In the genomic region with DNA sequence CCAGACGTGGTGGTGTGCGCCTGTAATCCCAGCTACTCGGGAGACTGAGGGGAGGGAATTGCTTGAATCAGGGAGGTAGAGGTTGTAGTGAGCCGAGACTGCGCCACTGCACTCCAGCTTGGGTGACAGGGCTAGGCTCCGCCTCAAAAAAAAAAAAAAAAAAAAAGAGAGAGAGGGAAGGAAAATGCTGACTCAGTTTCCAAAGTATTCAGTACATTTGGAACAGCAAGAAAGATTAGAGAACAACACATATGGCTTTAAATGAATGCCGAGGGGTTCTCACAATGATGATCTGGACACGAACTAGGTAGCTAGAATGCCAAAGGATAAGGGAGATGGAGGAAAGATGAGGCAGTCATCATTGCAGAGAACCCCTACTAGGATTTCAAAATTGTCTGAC, we compare ENCODE assay signal across 19 cellular contexts.
DNase-seq lines count a peak whose midpoint lies in the region; ATAC-seq, FAIRE-seq and TF ChIP-seq lines count a peak whose summit lies in the region.
"Had no signal": no experiment of that assay in that cellular context is flagged by ENCODE, and none has a peak within 500 bp of the region (broad histone marks: within the 10 kb centered on the region; RNA-seq: fewer than 3 reads in every experiment).

No MANE protein-coding gene starts in this region.

- CTCF ChIA-PET in HCT116 (lab: Charles Lee) = interaction anchor here (1.0 to 3.4 kb wide), 4 partner anchors 14 to 243 kb away, joined by 3 to 41 read pairs (median 10); no protein-coding TSS in a partner anchor

- ATAC-seq in HCT116 (no peak), GM21528 (IDR thresholded peaks at IDR 0.05; ENCODE audit: low FRiP score, unreplicated experiment) (no peak), HG03095 (IDR thresholded peaks at IDR 0.05; ENCODE audit: unreplicated experiment) (no peak)
- ATAC-seq: CD8-positive, alpha-beta T cell; GM23338 had no signal

- RAD21 ChIA-PET in HCT116 (lab: Charles Lee; ENCODE audit: low non-redundant PET in 1 of 2, low total read pairs in 2 of 2, uncharacterized antibody in 2 of 2, unreplicated experiment in 2 of 2) = no interaction called here

- H3K27ac ChIP-seq in HCT116 (ENCODE audit: low read depth, low read length) = no peak overlapping the region
- H3K27ac ChIP-seq in astrocyte (ENCODE audit: low read depth, low read length) = no peak overlapping the region
- H3K27ac ChIP-seq: BLaER1, C4-2B had no signal

- no peak overlapping the region for H3K4me2 ChIP-seq in HCT116 (ENCODE audit: low read length)
- no peak overlapping the region for H3K4me2 ChIP-seq in astrocyte (ENCODE audit: low read length)
- H3K4me2 ChIP-seq: BLaER1, GM23338 had no signal

- H3K27me3 ChIP-seq in HCT116 (ENCODE audit: insufficient read depth, low read length) (no peaks in the 10 kb centered on the region), astrocyte (ENCODE audit: insufficient read depth, low read length) (no peaks in the 10 kb centered on the region)
- H3K27me3 ChIP-seq: BLaER1 had no signal

- TF ChIP-seq RAD21 in HCT116 (IDR thresholded peaks at IDR 0.05; ENCODE audit: low read depth) = no peak

- no peaks in the 10 kb centered on the region for H3K9me3 ChIP-seq in HCT116 (ENCODE audit: control insufficient read depth in 1 of 2, insufficient read depth in 1 of 2, low read depth in 1 of 2, low read length in 2 of 2)
- no peaks in the 10 kb centered on the region for H3K9me3 ChIP-seq in astrocyte (ENCODE audit: insufficient read depth, low read depth, low read length)
- H3K9me3 ChIP-seq: BLaER1, Caco-2 had no signal

- TF ChIP-seq CTCF in HCT116 (IDR thresholded peaks at IDR 0.05 in 2 of 3, conservative IDR thresholded peaks at IDR 0.05 in 1 of 3; ENCODE audit: borderline replicate concordance in 1 of 3, insufficient read depth in 1 of 3, low read depth in 2 of 3, low read length in 2 of 3) = no peak
- TF ChIP-seq CTCF in astrocyte (IDR thresholded peaks at IDR 0.05; ENCODE audit: insufficient read depth, low read depth, low read length) = no peak

- H2AFZ ChIP-seq in HCT116 (ENCODE audit: low read depth, low read length, poor library complexity, severe bottlenecking) (peak overlapping the region; percentile 70), astrocyte (ENCODE audit: low read depth, low read length) (no peak overlapping the region)
- H2AFZ ChIP-seq: GM23338 had no signal

- no peak for DNase-seq in HCT116 (ENCODE audit: low read depth, low spot score)
- DNase-seq in astrocyte (ENCODE audit: low read depth) = no peak
- peak; percentile 46 for DNase-seq in posterior vena cava (ENCODE audit: low spot score)
- DNase-seq in stimulated activated CD4-positive, alpha-beta T cell treated with anti-CD3 and anti-CD28 coated beads, Interleukin-1b, Interleukin-23, amount 100 ng/mL, for 48 hours = no peak
- DNase-seq: Caco-2; CD4-positive, CD25-positive, alpha-beta regulatory T cell; CD8-positive, alpha-beta T cell; DMS153; DND-41; H9; HFFc6 had no signal

- no peak for TF ChIP-seq POLR2A in HCT116 (IDR thresholded peaks at IDR 0.05; ENCODE audit: borderline replicate concordance, extremely low read depth, insufficient read depth, insufficient read length)

- no peaks in the 10 kb centered on the region for H4K20me1 ChIP-seq in HCT116 (ENCODE audit: insufficient read depth)
- H4K20me1 ChIP-seq in astrocyte (ENCODE audit: insufficient read depth, low read length) = no peaks in the 10 kb centered on the region
- H4K20me1 ChIP-seq: BLaER1 had no signal

- no peaks in the 10 kb centered on the region for H3K79me2 ChIP-seq in HCT116 (ENCODE audit: insufficient read depth, low read length)
- no peaks in the 10 kb centered on the region for H3K79me2 ChIP-seq in astrocyte (ENCODE audit: insufficient read depth, low read length)

- H3K9ac ChIP-seq in HCT116 (ENCODE audit: low read length) (no peak overlapping the region), astrocyte (ENCODE audit: low read length) (no peak overlapping the region)
- H3K9ac ChIP-seq: BLaER1 had no signal

- no TSS peak for BruUV-seq in HCT116 (replicated peaks; lab: Mats Ljungman, UMichigan)

- H3K9me2 ChIP-seq in HCT116 (ENCODE audit: insufficient read depth) = no peaks in the 10 kb centered on the region

- H3K4me1 Mint-ChIP-seq in astrocyte (ENCODE audit: low read depth, unreplicated experiment) = peaks cover 26% of the 10 kb centered on the region
- H3K4me1 Mint-ChIP-seq: CD4-positive, CD25-positive, alpha-beta regulatory T cell had no signal

- no peaks in the 10 kb centered on the region for H3K27me3 Mint-ChIP-seq in astrocyte (ENCODE audit: low read depth, unreplicated experiment)
- H3K27me3 Mint-ChIP-seq: B cell; CD4-positive, CD25-positive, alpha-beta regulatory T cell had no signal

- peak overlapping the region; percentile 72 for H3K27ac Mint-ChIP-seq in astrocyte (ENCODE audit: unreplicated experiment)
- H3K27ac Mint-ChIP-seq: B cell; CD4-positive, CD25-positive, alpha-beta regulatory T cell; CD8-positive, alpha-beta T cell; GM23338; H9; HFFc6 had no signal

- no peak for FAIRE-seq in astrocyte (lab: Jason Lieb, UNC)
- FAIRE-seq: G401.6, GM12892 had no signal

- POLR2A ChIA-PET in HCT116 (lab: Charles Lee) = no interaction called here

- H3K9me3 Mint-ChIP-seq in astrocyte (ENCODE audit: unreplicated experiment) = peaks cover under 1% of the 10 kb centered on the region
- H3K9me3 Mint-ChIP-seq: GM23338, H9, HFFc6 had no signal

- H3K4me1 ChIP-seq in HCT116 (ENCODE audit: control insufficient read depth in 1 of 2, insufficient read depth in 2 of 2, low read length in 2 of 2) (peaks cover 7 to 8% of the 10 kb centered on the region in 2 experiments; a peak in 3 of 4 replicates), astrocyte (ENCODE audit: insufficient read depth, low read length) (peaks cover 4% of the 10 kb centered on the region)
- H3K4me1 ChIP-seq: BLaER1, Caco-2 had no signal

- H3K4me3 Mint-ChIP-seq in astrocyte (ENCODE audit: unreplicated experiment) = no peak overlapping the region
- H3K4me3 Mint-ChIP-seq: B cell; CD8-positive, alpha-beta T cell; GM23338; H9; HFFc6 had no signal

- intact Hi-C loops in HCT116 (cut with micrococcal nuclease) = no loop called here
- intact Hi-C loops in posterior vena cava (cut with DNase I) = loop anchor here in 1 of 2 donors (5.0 kb wide), 1 partner anchor 206 kb away; no protein-coding TSS in a partner anchor

- H3K4me3 ChIP-seq in HCT116 (replicated peaks in 1 of 2; ENCODE audit: low read depth in 1 of 2, low read length in 2 of 2) (no peak overlapping the region), astrocyte (ENCODE audit: insufficient read depth, low read depth, low read length) (no peak overlapping the region)
- H3K4me3 ChIP-seq: BLaER1, GM23338 had no signal

- H3K36me3 Mint-ChIP-seq in astrocyte (ENCODE audit: low read depth, unreplicated experiment) = no peaks in the 10 kb centered on the region
- H3K36me3 Mint-ChIP-seq: CD4-positive, CD25-positive, alpha-beta regulatory T cell; CD8-positive, alpha-beta T cell had no signal

- H3K36me3 ChIP-seq in HCT116 (ENCODE audit: control insufficient read depth in 1 of 2, insufficient read depth in 2 of 2, low read length in 2 of 2) = no peaks in the 10 kb centered on the region
- H3K36me3 ChIP-seq in astrocyte (ENCODE audit: insufficient read depth, low read length) = no peaks in the 10 kb centered on the region
- H3K36me3 ChIP-seq: BLaER1 had no signal

TF ChIP-seq in HCT116, 20 proteins besides CTCF, POLR2A, EP300 and RAD21 (continues in another document):
- TF ChIP-seq JUND (IDR thresholded peaks at IDR 0.05) = no peak
- no peak for TF ChIP-seq TCF7L2 (IDR thresholded peaks at IDR 0.05; ENCODE audit: borderline replicate concordance, extremely low read depth, insufficient read depth, insufficient read length)
- TF ChIP-seq CBX3 (IDR thresholded peaks at IDR 0.05; ENCODE audit: low read depth) = no peak
- no peak for TF ChIP-seq YY1 (IDR thresholded peaks at IDR 0.05; ENCODE audit: extremely low read depth, insufficient replicate concordance, low read depth, low read length)
- TF ChIP-seq, protein P1, sequence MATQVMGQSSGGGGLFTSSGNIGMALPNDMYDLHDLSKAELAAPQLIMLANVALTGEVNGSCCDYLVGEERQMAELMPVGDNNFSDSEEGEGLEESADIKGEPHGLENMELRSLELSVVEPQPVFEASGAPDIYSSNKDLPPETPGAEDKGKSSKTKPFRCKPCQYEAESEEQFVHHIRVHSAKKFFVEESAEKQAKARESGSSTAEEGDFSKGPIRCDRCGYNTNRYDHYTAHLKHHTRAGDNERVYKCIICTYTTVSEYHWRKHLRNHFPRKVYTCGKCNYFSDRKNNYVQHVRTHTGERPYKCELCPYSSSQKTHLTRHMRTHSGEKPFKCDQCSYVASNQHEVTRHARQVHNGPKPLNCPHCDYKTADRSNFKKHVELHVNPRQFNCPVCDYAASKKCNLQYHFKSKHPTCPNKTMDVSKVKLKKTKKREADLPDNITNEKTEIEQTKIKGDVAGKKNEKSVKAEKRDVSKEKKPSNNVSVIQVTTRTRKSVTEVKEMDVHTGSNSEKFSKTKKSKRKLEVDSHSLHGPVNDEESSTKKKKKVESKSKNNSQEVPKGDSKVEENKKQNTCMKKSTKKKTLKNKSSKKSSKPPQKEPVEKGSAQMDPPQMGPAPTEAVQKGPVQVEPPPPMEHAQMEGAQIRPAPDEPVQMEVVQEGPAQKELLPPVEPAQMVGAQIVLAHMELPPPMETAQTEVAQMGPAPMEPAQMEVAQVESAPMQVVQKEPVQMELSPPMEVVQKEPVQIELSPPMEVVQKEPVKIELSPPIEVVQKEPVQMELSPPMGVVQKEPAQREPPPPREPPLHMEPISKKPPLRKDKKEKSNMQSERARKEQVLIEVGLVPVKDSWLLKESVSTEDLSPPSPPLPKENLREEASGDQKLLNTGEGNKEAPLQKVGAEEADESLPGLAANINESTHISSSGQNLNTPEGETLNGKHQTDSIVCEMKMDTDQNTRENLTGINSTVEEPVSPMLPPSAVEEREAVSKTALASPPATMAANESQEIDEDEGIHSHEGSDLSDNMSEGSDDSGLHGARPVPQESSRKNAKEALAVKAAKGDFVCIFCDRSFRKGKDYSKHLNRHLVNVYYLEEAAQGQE (IDR thresholded peaks at IDR 0.05; ENCODE audit: low read depth) = no peak
- no peak for TF ChIP-seq FOSL1 (IDR thresholded peaks at IDR 0.05; ENCODE audit: low read depth)
- no peak for TF ChIP-seq POLR2AphosphoS5 (IDR thresholded peaks at IDR 0.05; ENCODE audit: low read depth, low read length)
- no peak for TF ChIP-seq ATF3 (IDR thresholded peaks at IDR 0.05)
